20 cellular contexts compared by ENCODE assay signal in genomic region chr13:70189981-70190380, GRCh38.
"Had no signal": no experiment of that assay in that cellular context is flagged by ENCODE, and none has a peak within 500 bp of the region (broad histone marks: within the 10 kb centered on the region; RNA-seq: fewer than 3 reads in every experiment).

No MANE protein-coding gene starts in this region.

- H3K9me3 ChIP-seq: body of pancreas, gastrocnemius medialis, sigmoid colon, transverse colon had no signal

- H3K36me3 ChIP-seq: gastrocnemius medialis, heart right ventricle, left ventricle myocardium inferior, sigmoid colon, transverse colon had no signal

- H3K27ac Mint-ChIP-seq: activated B cell treated with CpG ODN at 0.5 μM for 24 hours; activated CD4-positive, alpha-beta T cell treated with anti-CD3 and anti-CD28 coated beads, Interleukin-2, amount 10 ng/mL, durations not matched to agents 7 days and 5 days; activated T-helper 2 cell treated with anti-CD3 and anti-CD28 coated beads, Interferon-gamma antibody, Interleukin-2, Interleukin-4, amounts not matched to agents 10 μg/mL and 5 μg/mL and 100 μg/mL, durations not matched to agents 14 hours and 24 hours and 36 hours; dendritic cell treated with granulocyte-macrophage colony-stimulating factor and Interleukin-4, amounts not matched to agents 40 ng/mL and 50 ng/mL, for 4 days; effector memory CD8-positive, alpha-beta T cell; nephron; stimulated activated naive B cell treated with anti-CD40 and anti-IgM and Interleukin-4, amounts not matched to agents 10 μg/mL and 1 μg/mL and 100 μg/mL, for 72 hours had no signal

- H3K4me1 Mint-ChIP-seq: activated B cell treated with CpG ODN at 0.5 μM for 24 hours; activated CD4-positive, alpha-beta T cell treated with anti-CD3 and anti-CD28 coated beads, Interleukin-2, amount 10 ng/mL, durations not matched to agents 7 days and 5 days; central memory CD8-positive, alpha-beta T cell; nephron; stimulated activated naive B cell treated with anti-CD40 and anti-IgM and Interleukin-4, amounts not matched to agents 10 μg/mL and 1 μg/mL and 100 μg/mL, for 72 hours had no signal

- H3K27me3 ChIP-seq: body of pancreas, gastrocnemius medialis, heart right ventricle, sigmoid colon, transverse colon had no signal

- DNase-seq: activated B cell treated with CpG ODN at 0.5 μM for 24 hours; activated CD4-positive, alpha-beta T cell treated with anti-CD3 and anti-CD28 coated beads, Interleukin-2, amount 10 ng/mL, durations not matched to agents 7 days and 5 days; activated naive CD4-positive, alpha-beta T cell treated with anti-CD3 and anti-CD28 coated beads, Interleukin-2, amount 50 U/mL, for 16 hours; activated T-cell treated with anti-CD3 and anti-CD28 coated beads for 4 hours; body of pancreas; effector memory CD8-positive, alpha-beta T cell; gastrocnemius medialis; heart right ventricle; left ventricle myocardium inferior; mesendoderm; sigmoid colon; stimulated activated CD4-positive, alpha-beta T cell treated with anti-CD3 and anti-CD28 coated beads, Interleukin-2, amount 100 ng/mL, for 24 hours; stimulated activated naive B cell treated with anti-CD40 and anti-IgM and Interleukin-4, amounts not matched to agents 10 μg/mL and 1 μg/mL and 100 μg/mL, for 72 hours; substantia nigra; transverse colon had no signal

- H3K4me3 ChIP-seq: body of pancreas, gastrocnemius medialis, heart right ventricle, left ventricle myocardium inferior, sigmoid colon, transverse colon had no signal

- H3K4me1 ChIP-seq: body of pancreas, gastrocnemius medialis, heart right ventricle, left ventricle myocardium inferior, sigmoid colon, transverse colon had no signal

- H3K27ac ChIP-seq: body of pancreas, epithelial cell of prostate, gastrocnemius medialis, heart right ventricle, left ventricle myocardium inferior, sigmoid colon, transverse colon had no signal

- H3K4me3 Mint-ChIP-seq: activated B cell treated with CpG ODN at 0.5 μM for 24 hours; activated CD4-positive, alpha-beta T cell treated with anti-CD3 and anti-CD28 coated beads, Interleukin-2, amount 10 ng/mL, durations not matched to agents 7 days and 5 days; central memory CD8-positive, alpha-beta T cell; dendritic cell treated with granulocyte-macrophage colony-stimulating factor and Interleukin-4, amounts not matched to agents 40 ng/mL and 50 ng/mL, for 4 days; effector memory CD8-positive, alpha-beta T cell; nephron; stimulated activated naive B cell treated with anti-CD40 and anti-IgM and Interleukin-4, amounts not matched to agents 10 μg/mL and 1 μg/mL and 100 μg/mL, for 72 hours had no signal

- H3K27me3 Mint-ChIP-seq: activated B cell treated with CpG ODN at 0.5 μM for 24 hours; activated CD4-positive, alpha-beta T cell treated with anti-CD3 and anti-CD28 coated beads, Interleukin-2, amount 10 ng/mL, durations not matched to agents 7 days and 5 days; central memory CD8-positive, alpha-beta T cell; dendritic cell treated with granulocyte-macrophage colony-stimulating factor and Interleukin-4, amounts not matched to agents 40 ng/mL and 50 ng/mL, for 4 days; effector memory CD8-positive, alpha-beta T cell; stimulated activated naive B cell treated with anti-CD40 and anti-IgM and Interleukin-4, amounts not matched to agents 10 μg/mL and 1 μg/mL and 100 μg/mL, for 72 hours had no signal

- ATAC-seq: body of pancreas; effector memory CD8-positive, alpha-beta T cell; gastrocnemius medialis; heart right ventricle; stimulated activated naive B cell treated with anti-CD40 and anti-IgM and Interleukin-4, amounts not matched to agents 10 μg/mL and 1 μg/mL and 100 μg/mL, for 72 hours had no signal

- H3K36me3 Mint-ChIP-seq: stimulated activated naive B cell treated with anti-CD40 and anti-IgM and Interleukin-4, amounts not matched to agents 10 μg/mL and 1 μg/mL and 100 μg/mL, for 72 hours had no signal

- H3K9me3 Mint-ChIP-seq: nephron had no signal
